10 cellular contexts compared by ENCODE assay signal in genomic region chr14:78836777-78837176, GRCh38.
DNase-seq lines count a peak whose midpoint lies in the region; ATAC-seq and TF ChIP-seq lines count a peak whose summit lies in the region.
"Had no signal": no experiment of that assay in that cellular context is flagged by ENCODE, and none has a peak within 500 bp of the region (broad histone marks: within the 10 kb centered on the region; RNA-seq: fewer than 3 reads in every experiment).

No MANE protein-coding gene starts in this region.

- H3K27ac ChIP-seq in C4-2B (no peak overlapping the region), HL-60 (replicated peaks) (no peak overlapping the region)
- H3K27ac ChIP-seq: neutrophil, Peyer's patch had no signal

- DNase-seq in HL-60 (ENCODE audit: low read depth in 1 of 2, low spot score in 1 of 2) = peak; percentile 4 to 35
- peak; percentile 79 for DNase-seq in NCI-H524 treated with DMSO at 0.1 percent for 48 hours (lab: John Stamatoyannopoulos, UW)
- DNase-seq in astrocyte of the cerebellum (ENCODE audit: low read depth) = peak; percentile 77
- peak; percentile 62 for DNase-seq in kidney glomerular epithelial cell (lab: John Stamatoyannopoulos, UW)
- no peak for DNase-seq in ureter (ENCODE audit: low spot score)

- TF ChIP-seq CTCF in C4-2B (conservative IDR thresholded peaks at IDR 0.05) (peak; percentile 85), HL-60 (IDR thresholded peaks at IDR 0.05; ENCODE audit: insufficient read depth, low read length) (no peak), astrocyte of the cerebellum (IDR thresholded peaks at IDR 0.05; ENCODE audit: low read depth, low read length, missing control alignments) (peak; percentile 83)

- ATAC-seq in GM18870 (IDR thresholded peaks at IDR 0.05; ENCODE audit: unreplicated experiment) (peak; percentile 61), GM19324 (IDR thresholded peaks at IDR 0.05; ENCODE audit: low FRiP score, unreplicated experiment) (no peak)

- H3K27me3 ChIP-seq in HL-60 (ENCODE audit: insufficient read depth, poor library complexity, severe bottlenecking) = no peaks in the 10 kb centered on the region
- H3K27me3 ChIP-seq: Peyer's patch had no signal

- in situ Hi-C loops in astrocyte of the cerebellum (cut with HindIII; ENCODE audit: low sequenced_read_pairs) = no loop called here

- H3K4me3 ChIP-seq in HL-60 (replicated peaks; ENCODE audit: insufficient read depth, low read length) (no peak overlapping the region), astrocyte of the cerebellum (ENCODE audit: low read depth, low read length) (no peak overlapping the region)
- H3K4me3 ChIP-seq: Peyer's patch had no signal
